21 cellular contexts compared by ENCODE assay signal in genomic region chr4:40933272-40934053, GRCh38.
DNase-seq lines count a peak whose midpoint lies in the region; ATAC-seq, FAIRE-seq and TF ChIP-seq lines count a peak whose summit lies in the region.
"Had no signal": no experiment of that assay in that cellular context is flagged by ENCODE, and none has a peak within 500 bp of the region (broad histone marks: within the 10 kb centered on the region; RNA-seq: fewer than 3 reads in every experiment).

No MANE protein-coding gene starts in this region.

- no peak overlapping the region for H3K14ac ChIP-seq in H1 (ENCODE audit: insufficient read length)

- no peak overlapping the region for H2BK15ac ChIP-seq in H1 (ENCODE audit: low read length)

- no peak for TF ChIP-seq RAD21 in H1 (IDR thresholded peaks at IDR 0.05 in 1 of 2, conservative IDR thresholded peaks at IDR 0.05 in 1 of 2; ENCODE audit: low read depth in 2 of 2, low read length in 2 of 2)

- H3K79me2 ChIP-seq in H1 (ENCODE audit: control insufficient read depth in 1 of 2, insufficient read depth in 2 of 2, low read length in 2 of 2): no peaks in the 10 kb centered on the region

- no peak overlapping the region for H3K18ac ChIP-seq in H1 (ENCODE audit: extremely low read depth, low read length)

- no peak overlapping the region for H3K4me3 Mint-ChIP-seq in natural killer cell treated with Interleukin-12 subunit alpha and Interleukin-12 subunit beta and Interleukin-15 and Interleukin-18, amount 100 ng/mL, for 72 hours
- H3K4me3 Mint-ChIP-seq in natural killer cell: no peak overlapping the region
- H3K4me3 Mint-ChIP-seq: activated CD8-positive, alpha-beta T cell treated with anti-CD3 and anti-CD28 coated beads, Interleukin-2, amount 10 ng/mL, durations not matched to agents 7 days and 5 days; brain; effector memory CD8-positive, alpha-beta T cell; HFFc6; naive thymus-derived CD4-positive, alpha-beta T cell; stimulated activated memory B cell treated with anti-CD40 and anti-IgM and Interleukin-4, amounts not matched to agents 10 μg/mL and 1 μg/mL and 100 μg/mL, for 72 hours had no signal

- 91% methylated on average over 9 of the region's 11 CpGs; no CpG with 5 or more reads in 1 of the 2 experiments for WGBS in H1 (ENCODE audit: extremely low coverage in 1 of 2, insufficient coverage in 1 of 2, insufficient read length in 1 of 2, insufficient replicate concordance in 2 of 2, low coverage in 1 of 2, low lambda C conversion rate in 2 of 2, missing lambda C conversion rate in 1 of 2), 2 experiments

- no peak overlapping the region for H3K4me3 ChIP-seq in H1 (ENCODE audit: extremely low read depth in 1 of 4, insufficient read depth in 2 of 4, low read depth in 3 of 4, low read length in 4 of 4)
- H3K4me3 ChIP-seq: heart left ventricle, sigmoid colon had no signal

- H2BK5ac ChIP-seq in H1 (ENCODE audit: low read depth, low read length): no peak overlapping the region

- no peaks in the 10 kb centered on the region for H4K20me1 ChIP-seq in H1 (replicated peaks in 1 of 2; ENCODE audit: control insufficient read depth in 1 of 2, insufficient read depth in 2 of 2, low read length in 2 of 2)

- no peak for FAIRE-seq in H1 (lab: Jason Lieb, UNC)
- FAIRE-seq: D721Med had no signal

- no peak overlapping the region for H3K27ac ChIP-seq in H1 (ENCODE audit: low read depth, low read length)
- H3K27ac ChIP-seq: heart left ventricle, KMS-11, sigmoid colon had no signal

- H3K9me3 Mint-ChIP-seq in natural killer cell treated with Interleukin-12 subunit alpha and Interleukin-12 subunit beta and Interleukin-15 and Interleukin-18, amount 100 ng/mL, for 72 hours: no peaks in the 10 kb centered on the region
- no peaks in the 10 kb centered on the region for H3K9me3 Mint-ChIP-seq in natural killer cell
- H3K9me3 Mint-ChIP-seq: activated T-helper 2 cell treated with anti-CD3 and anti-CD28 coated beads, Interferon-gamma antibody, Interleukin-2, Interleukin-4, amounts not matched to agents 10 μg/mL and 5 μg/mL and 100 μg/mL, durations not matched to agents 14 hours and 24 hours and 36 hours; brain; effector memory CD8-positive, alpha-beta T cell; HFFc6; naive thymus-derived CD4-positive, alpha-beta T cell; stimulated activated memory B cell treated with anti-CD40 and anti-IgM and Interleukin-4, amounts not matched to agents 10 μg/mL and 1 μg/mL and 100 μg/mL, for 72 hours had no signal

- H3K56ac ChIP-seq in H1 (replicated peaks; ENCODE audit: insufficient read length, low read depth, low read length): no peak overlapping the region

- no peak overlapping the region for H4K8ac ChIP-seq in H1 (ENCODE audit: extremely low read depth, insufficient read depth, low read length)

- no peaks in the 10 kb centered on the region for H3K27me3 ChIP-seq in H1 (replicated peaks in 1 of 4; ENCODE audit: control insufficient read depth in 3 of 4, extremely low read depth in 1 of 4, insufficient read depth in 3 of 4, low read length in 3 of 4)
- H3K27me3 ChIP-seq: heart left ventricle, sigmoid colon had no signal

- H3K4me2 ChIP-seq in H1 (ENCODE audit: insufficient read depth in 1 of 2, low read depth in 2 of 2, low read length in 2 of 2): no peak overlapping the region; a peak in 1 of 4 replicates
- H3K4me2 ChIP-seq: KMS-11 had no signal

- ATAC-seq in natural killer cell treated with Interleukin-12 subunit alpha and Interleukin-12 subunit beta and Interleukin-15 and Interleukin-18, amount 100 ng/mL, for 72 hours: peak; percentile 43 to 49
- no peak for ATAC-seq in natural killer cell
- ATAC-seq in HG02884 (IDR thresholded peaks at IDR 0.05; ENCODE audit: unreplicated experiment): no peak
- ATAC-seq in HG02610 (IDR thresholded peaks at IDR 0.05; ENCODE audit: unreplicated experiment): no peak
- ATAC-seq in GM21737 (IDR thresholded peaks at IDR 0.05; ENCODE audit: unreplicated experiment): no peak
- ATAC-seq: activated CD8-positive, alpha-beta T cell treated with anti-CD3 and anti-CD28 coated beads, Interleukin-2, amount 10 ng/mL, durations not matched to agents 7 days and 5 days; effector memory CD8-positive, alpha-beta T cell; left colon; naive thymus-derived CD4-positive, alpha-beta T cell; stimulated activated memory B cell treated with anti-CD40 and anti-IgM and Interleukin-4, amounts not matched to agents 10 μg/mL and 1 μg/mL and 100 μg/mL, for 72 hours had no signal

- no peaks in the 10 kb centered on the region for H3K79me1 ChIP-seq in H1 (ENCODE audit: low read depth, low read length)

- H3K23ac ChIP-seq in H1 (ENCODE audit: insufficient read length): no peak overlapping the region

- no peak overlapping the region for H3K27ac Mint-ChIP-seq in natural killer cell treated with Interleukin-12 subunit alpha and Interleukin-12 subunit beta and Interleukin-15 and Interleukin-18, amount 100 ng/mL, for 72 hours
- no peak overlapping the region for H3K27ac Mint-ChIP-seq in natural killer cell
- H3K27ac Mint-ChIP-seq: activated CD8-positive, alpha-beta T cell treated with anti-CD3 and anti-CD28 coated beads, Interleukin-2, amount 10 ng/mL, durations not matched to agents 7 days and 5 days; activated T-helper 2 cell treated with anti-CD3 and anti-CD28 coated beads, Interferon-gamma antibody, Interleukin-2, Interleukin-4, amounts not matched to agents 10 μg/mL and 5 μg/mL and 100 μg/mL, durations not matched to agents 14 hours and 24 hours and 36 hours; HFFc6; naive thymus-derived CD4-positive, alpha-beta T cell; stimulated activated memory B cell treated with anti-CD40 and anti-IgM and Interleukin-4, amounts not matched to agents 10 μg/mL and 1 μg/mL and 100 μg/mL, for 72 hours had no signal

- no peaks in the 10 kb centered on the region for H3K36me3 Mint-ChIP-seq in natural killer cell treated with Interleukin-12 subunit alpha and Interleukin-12 subunit beta and Interleukin-15 and Interleukin-18, amount 100 ng/mL, for 72 hours
- no peaks in the 10 kb centered on the region for H3K36me3 Mint-ChIP-seq in natural killer cell
- H3K36me3 Mint-ChIP-seq: brain; naive thymus-derived CD4-positive, alpha-beta T cell; stimulated activated memory B cell treated with anti-CD40 and anti-IgM and Interleukin-4, amounts not matched to agents 10 μg/mL and 1 μg/mL and 100 μg/mL, for 72 hours had no signal

- no peak for TF ChIP-seq EP300 in H1 (IDR thresholded peaks at IDR 0.05; ENCODE audit: borderline replicate concordance in 1 of 2, low read depth in 2 of 2, low read length in 2 of 2)

- TF ChIP-seq POLR2A in H1 (IDR thresholded peaks at IDR 0.05; ENCODE audit: control extremely low read depth in 1 of 2, low read depth in 2 of 2, low read length in 2 of 2): no peak

- H2BK20ac ChIP-seq in H1 (ENCODE audit: low read length): no peak overlapping the region

- no peaks in the 10 kb centered on the region for H3K4me1 Mint-ChIP-seq in natural killer cell treated with Interleukin-12 subunit alpha and Interleukin-12 subunit beta and Interleukin-15 and Interleukin-18, amount 100 ng/mL, for 72 hours (ENCODE audit: low read depth in 2 of 2)
- no peaks in the 10 kb centered on the region for H3K4me1 Mint-ChIP-seq in natural killer cell
- H3K4me1 Mint-ChIP-seq: naive thymus-derived CD4-positive, alpha-beta T cell; stimulated activated memory B cell treated with anti-CD40 and anti-IgM and Interleukin-4, amounts not matched to agents 10 μg/mL and 1 μg/mL and 100 μg/mL, for 72 hours had no signal

- TF ChIP-seq CTCF in natural killer cell (IDR thresholded peaks at IDR 0.05): no peak
- TF ChIP-seq CTCF in H1 (IDR thresholded peaks at IDR 0.05; ENCODE audit: control extremely low read depth in 1 of 3, insufficient read depth in 1 of 3, low read depth in 1 of 3, low read length in 3 of 3): no peak

- CTCF ChIA-PET in H1 (lab: Charles Lee; ENCODE audit: partially characterized antibody): interaction anchor here (0.7 to 4.2 kb wide), 3 partner anchors 10 to 242 kb away, joined by 3 to 48 read pairs (median 3); no protein-coding TSS in a partner anchor

- peaks cover 5 to 16% (median 13%) of the 10 kb centered on the region in 4 experiments; a peak in 5 of 7 replicates for H3K4me1 ChIP-seq in H1 (replicated peaks in 1 of 4; ENCODE audit: control insufficient read depth in 3 of 4, insufficient read depth in 4 of 4, low read length in 3 of 4)

- intact Hi-C loops in natural killer cell (cut with micrococcal nuclease): no loop called here

- peak overlapping the region; percentile 5 for H4K91ac ChIP-seq in H1 (replicated peaks; ENCODE audit: insufficient read length, low read length)

- no peaks in the 10 kb centered on the region for H3K23me2 ChIP-seq in H1 (ENCODE audit: low read depth, low read length)

- H2BK12ac ChIP-seq in H1 (ENCODE audit: low read depth, low read length): no peak overlapping the region

- no peak overlapping the region for H3K4ac ChIP-seq in H1 (replicated peaks; ENCODE audit: insufficient read length, low read depth, low read length)

- no peak overlapping the region for H4K5ac ChIP-seq in H1 (ENCODE audit: insufficient read length, low read depth, low read length)

- H2AK5ac ChIP-seq in H1 (ENCODE audit: low read depth, low read length): no peak overlapping the region

- POLR2A ChIA-PET in H1 (lab: Charles Lee; ENCODE audit: partially characterized antibody): interaction anchor here (1.1 kb wide), 1 partner anchor 14 kb away, joined by 3 read pairs; no protein-coding TSS in a partner anchor

- H3K36me3 ChIP-seq in H1 (ENCODE audit: control insufficient read depth in 2 of 4, insufficient read depth in 4 of 4, low read length in 3 of 4): no peaks in the 10 kb centered on the region

- H3K9me3 ChIP-seq in H1 (ENCODE audit: insufficient read depth in 2 of 2, low read depth in 1 of 2, low read length in 1 of 2): no peaks in the 10 kb centered on the region
- H3K9me3 ChIP-seq: heart left ventricle, sigmoid colon had no signal

- DNase-seq in natural killer cell treated with Interleukin-12 subunit alpha and Interleukin-12 subunit beta and Interleukin-15 and Interleukin-18, amount 100 ng/mL, for 72 hours (ENCODE audit: low spot score): no peak
- DNase-seq in natural killer cell: no peak
- no peak for DNase-seq in H1 (ENCODE audit: low read depth in 1 of 2, low spot score in 2 of 2)
- peak; percentile 46 for DNase-seq in middle frontal gyrus (ENCODE audit: extremely low spot score, low spot score)
- no peak for DNase-seq in RPMI8226
- DNase-seq: activated CD8-positive, alpha-beta T cell treated with anti-CD3 and anti-CD28 coated beads, Interleukin-2, amount 10 ng/mL, durations not matched to agents 7 days and 5 days; effector memory CD8-positive, alpha-beta T cell; heart left ventricle; HFFc6; left colon; naive thymus-derived CD4-positive, alpha-beta T cell; NCI-H1694; sigmoid colon had no signal

- no peak overlapping the region for H2AFZ ChIP-seq in H1 (ENCODE audit: low read length)

- peaks cover 4 to 17% of the 10 kb centered on the region in 2 donors for H3K27me3 Mint-ChIP-seq in natural killer cell treated with Interleukin-12 subunit alpha and Interleukin-12 subunit beta and Interleukin-15 and Interleukin-18, amount 100 ng/mL, for 72 hours
- H3K27me3 Mint-ChIP-seq in natural killer cell (ENCODE audit: low read depth in 2 of 2): peaks cover 0 to 4% of the 10 kb centered on the region in 2 donors
- H3K27me3 Mint-ChIP-seq: brain had no signal

- no peak overlapping the region for H3K9ac ChIP-seq in H1 (replicated peaks in 1 of 4; ENCODE audit: extremely low read depth in 1 of 4, low read depth in 3 of 4, low read length in 3 of 4)
- H3K9ac ChIP-seq: KMS-11 had no signal

- H2BK120ac ChIP-seq in H1 (replicated peaks; ENCODE audit: low read depth, low read length): no peak overlapping the region

Comparison
In these comparisons a context has a peak if more than half of its experiments do, and no peak if none do; other contexts are left out.
1. ATAC-seq: peak in natural killer cell treated with Interleukin-12 subunit alpha and Interleukin-12 subunit beta and Interleukin-15 and Interleukin-18, amount 100 ng/mL, for 72 hours (2 of 2); none in natural killer cell (0 of 3), HG02884 (single experiment), HG02610 (single experiment) and GM21737 (single experiment).